Comparison of ENCODE assay signal across 1 cellular context in genomic region chr3:67739851-67740250, GRCh38.
TF ChIP-seq lines count a peak whose summit lies in the region.

No MANE protein-coding gene starts in this region.

TF ChIP-seq in IMR-90, 13 proteins besides CTCF, POLR2A, EP300 and RAD21:
- TF ChIP-seq MAZ (IDR thresholded peaks at IDR 0.05; ENCODE audit: borderline replicate concordance, low read depth, low read length) = no peak
- no peak for TF ChIP-seq CHD1 (IDR thresholded peaks at IDR 0.05; ENCODE audit: low read depth, low read length)
- TF ChIP-seq USF2 (IDR thresholded peaks at IDR 0.05; ENCODE audit: low read depth, low read length) = no peak
- no peak for TF ChIP-seq NFE2L2 (IDR thresholded peaks at IDR 0.05; ENCODE audit: low read depth, low read length)
- no peak for TF ChIP-seq SMC3 (IDR thresholded peaks at IDR 0.05; ENCODE audit: low read depth, low read length)
- TF ChIP-seq RFX5 (IDR thresholded peaks at IDR 0.05; ENCODE audit: low read depth, low read length) = no peak
- no peak for TF ChIP-seq MXI1 (IDR thresholded peaks at IDR 0.05; ENCODE audit: borderline replicate concordance, low read depth, low read length)
- no peak for TF ChIP-seq FOS (IDR thresholded peaks at IDR 0.05; ENCODE audit: low read depth, low read length)
- TF ChIP-seq CEBPB (IDR thresholded peaks at IDR 0.05; ENCODE audit: low read depth, low read length) = no peak
- TF ChIP-seq ELK1 (IDR thresholded peaks at IDR 0.05; ENCODE audit: borderline replicate concordance, low read depth, low read length) = no peak
- no peak for TF ChIP-seq MAFK (IDR thresholded peaks at IDR 0.05; ENCODE audit: low read depth, low read length)
- TF ChIP-seq RCOR1 (IDR thresholded peaks at IDR 0.05; ENCODE audit: insufficient replicate concordance, low read length) = no peak
- TF ChIP-seq BHLHE40 (IDR thresholded peaks at IDR 0.05; ENCODE audit: low read depth, low read length) = no peak
